In genomic region chr7:91800389-91800788, GRCh38 we compare ENCODE assay signal across 2 cellular contexts.
TF ChIP-seq lines count a peak whose summit lies in the region.

No MANE protein-coding gene starts in this region.

TF ChIP-seq in WTC11, 78 proteins besides CTCF, POLR2A, EP300 and RAD21 (continued from another document):
- TF ChIP-seq E2F1 (CRISPR knock-in tag; IDR thresholded peaks at IDR 0.05) (no peak), IRF1 (CRISPR knock-in tag; IDR thresholded peaks at IDR 0.05) (no peak), NFYB (CRISPR knock-in tag; conservative IDR thresholded peaks at IDR 0.05; ENCODE audit: low read depth) (no peak), TEAD1 (CRISPR knock-in tag; IDR thresholded peaks at IDR 0.05) (no peak), EMX1 (CRISPR knock-in tag; IDR thresholded peaks at IDR 0.05) (no peak), USF2 (CRISPR knock-in tag; IDR thresholded peaks at IDR 0.05) (no peak), ETV6 (CRISPR knock-in tag; IDR thresholded peaks at IDR 0.05) (no peak), ZNF232 (CRISPR knock-in tag; IDR thresholded peaks at IDR 0.05) (no peak), MLX (CRISPR knock-in tag; IDR thresholded peaks at IDR 0.05) (no peak), ATF2 (CRISPR knock-in tag; IDR thresholded peaks at IDR 0.05; ENCODE audit: borderline replicate concordance, low read depth) (no peak), ZNF425 (CRISPR knock-in tag; conservative IDR thresholded peaks at IDR 0.05) (no peak), ZNF138 (CRISPR knock-in tag; conservative IDR thresholded peaks at IDR 0.05) (no peak)
TF ChIP-seq in WTC11: peak in this region for 0.

TF ChIP-seq in H1, 55 proteins besides CTCF, POLR2A, EP300 and RAD21 (continued from another document):
- no peak for TF ChIP-seq E2F6 (IDR thresholded peaks at IDR 0.05)
- no peak for TF ChIP-seq HDAC2 (IDR thresholded peaks at IDR 0.05; ENCODE audit: borderline replicate concordance in 1 of 2, low read depth in 2 of 2, low read length in 2 of 2)
- TF ChIP-seq SIN3A (conservative IDR thresholded peaks at IDR 0.05 in 1 of 2, IDR thresholded peaks at IDR 0.05 in 1 of 2; ENCODE audit: low read depth in 1 of 2, low read length in 2 of 2): no peak
- no peak for TF ChIP-seq CEBPB (IDR thresholded peaks at IDR 0.05; ENCODE audit: low read depth, low read length)
- no peak for TF ChIP-seq KDM5A (IDR thresholded peaks at IDR 0.05; ENCODE audit: low read length)
